Comparison of ENCODE assay signal across 28 cellular contexts in the genomic region with DNA sequence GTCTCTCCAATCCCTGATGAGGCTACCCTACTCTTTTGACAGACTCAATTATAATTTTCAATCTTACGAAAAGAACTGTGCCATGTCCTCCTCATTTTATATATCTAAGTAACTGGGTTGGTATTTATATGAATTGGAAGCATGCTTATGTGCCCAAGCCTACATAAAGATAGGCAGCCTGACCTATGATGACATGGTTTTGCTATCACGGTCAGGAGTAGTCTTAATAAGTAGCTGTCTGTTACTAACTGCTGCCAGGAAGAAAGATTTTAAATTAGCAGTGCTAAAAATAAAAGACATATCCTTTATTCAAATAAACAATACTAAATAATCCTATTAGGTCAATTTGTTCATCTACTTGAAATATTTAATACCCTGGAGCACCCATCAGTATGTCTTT.
"Had no signal": no experiment of that assay in that cellular context is flagged by ENCODE, and none has a peak within 500 bp of the region (broad histone marks: within the 10 kb centered on the region; RNA-seq: fewer than 3 reads in every experiment).

No MANE protein-coding gene starts in this region.

- H3K27ac ChIP-seq: esophagus squamous epithelium, hepatocyte, left lung, neutrophil, pancreas, sigmoid colon, suprapubic skin, transverse colon, upper lobe of right lung, uterus had no signal

- DNase-seq: cerebellar nuclear complex; cortex of kidney; effector memory CD8-positive, alpha-beta T cell; erythroblast; esophagus squamous epithelium; foreskin melanocyte; kidney; left lung; mucosa of descending colon; naive B cell; pancreas; sigmoid colon; small intestine; stimulated activated CD4-positive, alpha-beta T cell treated with anti-CD3 and anti-CD28 coated beads, Interleukin-15, amount 100 ng/mL, for 24 hours; stimulated activated CD4-positive, alpha-beta T cell treated with anti-CD3 and anti-CD28 coated beads, Interleukin-2, amount 100 ng/mL, for 48 hours; stimulated activated naive B cell treated with anti-CD40 and anti-IgM and Interleukin-4, amounts not matched to agents 10 μg/mL and 1 μg/mL and 100 μg/mL, for 72 hours; transverse colon; upper lobe of right lung; uterus had no signal

- H3K27me3 Mint-ChIP-seq: effector memory CD8-positive, alpha-beta T cell; memory B cell; naive B cell; stimulated activated naive B cell treated with anti-CD40 and anti-IgM and Interleukin-4, amounts not matched to agents 10 μg/mL and 1 μg/mL and 100 μg/mL, for 72 hours; stimulated activated naive CD8-positive, alpha-beta T cell treated with anti-CD3 and anti-CD28 coated beads, Interleukin-15, Interleukin-2, amounts not matched to agents 100 ng/mL and 50 ng/mL, for 24 hours had no signal

- H3K4me3 Mint-ChIP-seq: effector memory CD8-positive, alpha-beta T cell; memory B cell; mesothelial cell of epicardium; naive B cell; natural killer cell treated with Interleukin-12 subunit alpha and Interleukin-12 subunit beta and Interleukin-15 and Interleukin-18, amount 100 ng/mL, for 72 hours; neural crest cell; stimulated activated naive B cell treated with anti-CD40 and anti-IgM and Interleukin-4, amounts not matched to agents 10 μg/mL and 1 μg/mL and 100 μg/mL, for 72 hours; stimulated activated naive CD8-positive, alpha-beta T cell treated with anti-CD3 and anti-CD28 coated beads, Interleukin-15, Interleukin-2, amounts not matched to agents 100 ng/mL and 50 ng/mL, for 24 hours had no signal

- H3K4me1 Mint-ChIP-seq: memory B cell; naive B cell; neural crest cell; stimulated activated naive B cell treated with anti-CD40 and anti-IgM and Interleukin-4, amounts not matched to agents 10 μg/mL and 1 μg/mL and 100 μg/mL, for 72 hours had no signal

- ATAC-seq: effector memory CD8-positive, alpha-beta T cell; left lung; mucosa of descending colon; natural killer cell treated with Interleukin-12 subunit alpha and Interleukin-12 subunit beta and Interleukin-15 and Interleukin-18, amount 100 ng/mL, for 72 hours; stimulated activated naive B cell treated with anti-CD40 and anti-IgM and Interleukin-4, amounts not matched to agents 10 μg/mL and 1 μg/mL and 100 μg/mL, for 72 hours; upper lobe of right lung had no signal

- H3K4me3 ChIP-seq: esophagus squamous epithelium, hepatocyte, left lung, lung, mucosa of descending colon, pancreas, sigmoid colon, suprapubic skin, transverse colon, upper lobe of right lung, uterus had no signal

- H3K4me2 ChIP-seq: hepatocyte had no signal

- H3K9me3 Mint-ChIP-seq: memory B cell; mesothelial cell of epicardium; natural killer cell treated with Interleukin-12 subunit alpha and Interleukin-12 subunit beta and Interleukin-15 and Interleukin-18, amount 100 ng/mL, for 72 hours; neural crest cell; stimulated activated naive B cell treated with anti-CD40 and anti-IgM and Interleukin-4, amounts not matched to agents 10 μg/mL and 1 μg/mL and 100 μg/mL, for 72 hours; stimulated activated naive CD8-positive, alpha-beta T cell treated with anti-CD3 and anti-CD28 coated beads, Interleukin-15, Interleukin-2, amounts not matched to agents 100 ng/mL and 50 ng/mL, for 24 hours had no signal

- H3K27ac Mint-ChIP-seq: effector memory CD8-positive, alpha-beta T cell; memory B cell; mesothelial cell of epicardium; naive B cell; natural killer cell treated with Interleukin-12 subunit alpha and Interleukin-12 subunit beta and Interleukin-15 and Interleukin-18, amount 100 ng/mL, for 72 hours; stimulated activated naive B cell treated with anti-CD40 and anti-IgM and Interleukin-4, amounts not matched to agents 10 μg/mL and 1 μg/mL and 100 μg/mL, for 72 hours; stimulated activated naive CD8-positive, alpha-beta T cell treated with anti-CD3 and anti-CD28 coated beads, Interleukin-15, Interleukin-2, amounts not matched to agents 100 ng/mL and 50 ng/mL, for 24 hours had no signal

- H3K27me3 ChIP-seq: esophagus squamous epithelium, hepatocyte, left lung, neutrophil, pancreas, sigmoid colon, suprapubic skin, transverse colon, upper lobe of right lung, uterus had no signal

- H3K4me1 ChIP-seq: esophagus squamous epithelium, left lung, suprapubic skin, upper lobe of right lung, uterus had no signal

- H3K9me3 ChIP-seq: esophagus squamous epithelium, left lung, mucosa of descending colon, neutrophil, pancreas, sigmoid colon, suprapubic skin, transverse colon, upper lobe of right lung, uterus had no signal

- H3K36me3 ChIP-seq: esophagus squamous epithelium, left lung, neutrophil, pancreas, suprapubic skin, transverse colon, upper lobe of right lung, uterus had no signal

- H3K36me3 Mint-ChIP-seq: memory B cell; mesothelial cell of epicardium; naive B cell; natural killer cell treated with Interleukin-12 subunit alpha and Interleukin-12 subunit beta and Interleukin-15 and Interleukin-18, amount 100 ng/mL, for 72 hours; stimulated activated naive B cell treated with anti-CD40 and anti-IgM and Interleukin-4, amounts not matched to agents 10 μg/mL and 1 μg/mL and 100 μg/mL, for 72 hours had no signal

- H2AFZ ChIP-seq: hepatocyte had no signal
